Comparison of ENCODE assay signal across 21 cellular contexts in the genomic region with DNA sequence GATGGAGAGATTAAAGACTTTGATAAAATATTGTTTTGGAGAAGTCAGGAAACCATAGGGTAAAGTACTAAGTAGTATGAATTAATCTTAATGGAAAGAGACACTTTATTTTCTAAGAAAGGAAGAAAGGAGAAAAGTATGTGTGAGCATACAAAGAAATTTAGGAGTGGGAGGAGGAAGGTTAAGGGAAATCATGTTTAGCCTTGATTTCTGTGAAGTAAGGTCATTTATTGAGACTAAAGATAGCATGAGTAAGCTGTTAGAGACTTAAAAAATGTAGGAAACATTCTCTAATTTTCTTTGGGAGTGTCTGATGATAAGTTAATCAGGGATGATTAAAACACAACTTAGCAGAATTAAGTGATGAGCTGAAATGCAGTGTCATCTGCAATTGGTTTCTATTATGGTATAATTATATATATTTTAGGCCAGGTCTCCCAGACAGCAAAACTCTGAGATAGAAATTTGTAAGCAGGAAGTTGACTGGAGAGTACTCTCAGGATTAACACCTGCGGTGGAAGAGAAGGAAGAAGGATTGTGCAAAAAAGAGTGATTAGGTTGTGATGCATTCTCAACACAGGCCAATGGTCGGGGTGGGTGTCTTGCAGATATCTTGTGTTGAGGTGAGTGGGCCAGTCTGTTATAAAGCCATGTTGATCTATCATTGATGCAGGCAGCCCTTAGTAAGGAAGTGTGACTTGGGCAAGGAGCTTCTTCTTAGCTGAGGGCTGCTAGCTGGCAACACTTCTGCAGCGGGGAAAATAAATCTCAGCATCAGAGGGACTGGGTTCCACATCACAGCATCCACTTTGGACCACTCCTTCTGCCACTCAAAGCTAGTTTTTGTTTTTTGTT.
DNase-seq lines count a peak whose midpoint lies in the region; ATAC-seq, FAIRE-seq and TF ChIP-seq lines count a peak whose summit lies in the region.
"Had no signal": no experiment of that assay in that cellular context is flagged by ENCODE, and none has a peak within 500 bp of the region (broad histone marks: within the 10 kb centered on the region; RNA-seq: fewer than 3 reads in every experiment).

No MANE protein-coding gene starts in this region.

- no peak overlapping the region for H3K56ac ChIP-seq in IMR-90 (ENCODE audit: extremely low read depth, insufficient read depth, low read length)

- H3K4ac ChIP-seq in IMR-90 (ENCODE audit: low read depth, low read length), result peak overlapping the region; percentile 74

- H3K36me3 ChIP-seq in DND-41 (ENCODE audit: insufficient read depth, low read length) (no peaks in the 10 kb centered on the region), IMR-90 (ENCODE audit: control insufficient read depth, insufficient read depth, low read length) (no peaks in the 10 kb centered on the region), kidney (ENCODE audit: control insufficient read depth in 1 of 2, insufficient read depth in 2 of 2, low read length in 2 of 2) (no peaks in the 10 kb centered on the region), MM.1S (replicated peaks; ENCODE audit: insufficient read depth, low read length) (no peaks in the 10 kb centered on the region)
- H3K36me3 ChIP-seq: right atrium auricular region, tibial nerve had no signal

- TF ChIP-seq CTCF in DND-41 (IDR thresholded peaks at IDR 0.05; ENCODE audit: borderline replicate concordance, extremely low read depth, low read length, poor library complexity, severe bottlenecking) (no peak), IMR-90 (conservative IDR thresholded peaks at IDR 0.05; ENCODE audit: low read depth, low read length) (no peak), kidney (IDR thresholded peaks at IDR 0.05; ENCODE audit: borderline replicate concordance, extremely low read depth, insufficient read depth) (no peak), GM10266 (IDR thresholded peaks at IDR 0.05; ENCODE audit: control insufficient read depth, insufficient read depth, low read depth, missing control alignments) (no peak), MM.1S (IDR thresholded peaks at IDR 0.05; ENCODE audit: low read length) (no peak)

- peak overlapping the region; percentile 77 for H4K5ac ChIP-seq in IMR-90 (ENCODE audit: low read depth, low read length)

- no peak overlapping the region for H3K23ac ChIP-seq in IMR-90 (ENCODE audit: low read depth, low read length)

- H3K9me2 ChIP-seq in MM.1S (replicated peaks; ENCODE audit: insufficient read depth, low read length), result no peaks in the 10 kb centered on the region

- H3K27me3 ChIP-seq in DND-41 (ENCODE audit: insufficient read depth, low read length, poor library complexity) (no peaks in the 10 kb centered on the region), IMR-90 (ENCODE audit: control insufficient read depth, insufficient read depth, low read length) (no peaks in the 10 kb centered on the region), MM.1S (replicated peaks; ENCODE audit: insufficient read depth, low read length) (no peaks in the 10 kb centered on the region)
- H3K27me3 ChIP-seq: right atrium auricular region, tibial nerve had no signal

- no peak for TF ChIP-seq POLR2A in IMR-90 (IDR thresholded peaks at IDR 0.05; ENCODE audit: low read depth, low read length)

- intact Hi-C loops in IMR-90 (cut with micrococcal nuclease), result no loop called here
- intact Hi-C loops in kidney (cut with DNase I), result no loop called here

- POLR2A ChIA-PET in IMR-90 (lab: Charles Lee; ENCODE audit: unreplicated experiment), result no interaction called here

- no peaks in the 10 kb centered on the region for H3K27me3 Mint-ChIP-seq in activated naive CD8-positive, alpha-beta T cell
- H3K27me3 Mint-ChIP-seq: stimulated activated naive B cell treated with anti-CD40 and anti-IgM and Interleukin-4, amounts not matched to agents 10 μg/mL and 1 μg/mL and 100 μg/mL, for 72 hours had no signal

- H3K4me1 ChIP-seq in DND-41 (ENCODE audit: insufficient read depth, low read length) (peaks cover 33% of the 10 kb centered on the region), IMR-90 (ENCODE audit: control insufficient read depth, insufficient read depth, low read length) (peaks cover 8% of the 10 kb centered on the region), kidney (ENCODE audit: control insufficient read depth in 1 of 2, insufficient read depth in 1 of 2, low read depth in 1 of 2, low read length in 2 of 2) (no peaks in the 10 kb centered on the region), MM.1S (ENCODE audit: low read length) (no peaks in the 10 kb centered on the region)
- H3K4me1 ChIP-seq: right atrium auricular region, tibial nerve had no signal

- no peak for TF ChIP-seq RAD21 in IMR-90 (IDR thresholded peaks at IDR 0.05; ENCODE audit: low read length)

- 67% methylated on average over 1 of the region's 3 CpGs; no CpG with 5 or more reads in 1 of the 2 experiments for WGBS in IMR-90 (ENCODE audit: extremely low coverage in 2 of 2, insufficient read length in 1 of 2), 2 experiments

- H2AK5ac ChIP-seq in IMR-90 (ENCODE audit: low read depth, low read length), result peak overlapping the region; percentile 48; the same call in 1 of the 2 replicates

- peak overlapping the region; percentile 61 for H2BK20ac ChIP-seq in IMR-90 (ENCODE audit: low read depth, low read length)

- no peaks in the 10 kb centered on the region for H4K20me1 ChIP-seq in DND-41 (ENCODE audit: insufficient read depth, low read length)
- no peaks in the 10 kb centered on the region for H4K20me1 ChIP-seq in IMR-90 (ENCODE audit: insufficient read depth, low read length)
- no peaks in the 10 kb centered on the region for H4K20me1 ChIP-seq in MM.1S (ENCODE audit: insufficient read depth, low read length)

- peak overlapping the region; percentile 45; the same call in 1 of the 3 replicates for H2BK15ac ChIP-seq in IMR-90 (ENCODE audit: low read depth, low read length)

- H3K9me1 ChIP-seq in IMR-90 (ENCODE audit: insufficient read depth, low read length), result no peaks in the 10 kb centered on the region

- no peaks in the 10 kb centered on the region for H3F3A ChIP-seq in MM.1S (ENCODE audit: insufficient read depth, low read length)

- H3K9me3 ChIP-seq in DND-41 (ENCODE audit: insufficient read depth, low read length, severe bottlenecking), result no peaks in the 10 kb centered on the region
- peaks cover 2% of the 10 kb centered on the region; the same call in 1 of the 2 replicates for H3K9me3 ChIP-seq in IMR-90 (ENCODE audit: control insufficient read depth, insufficient read depth, low read length)
- H3K9me3 ChIP-seq in kidney (ENCODE audit: control insufficient read depth in 1 of 2, low read length in 2 of 2), result no peaks in the 10 kb centered on the region
- no peaks in the 10 kb centered on the region for H3K9me3 ChIP-seq in MM.1S (replicated peaks; ENCODE audit: insufficient read depth, low read length)
- H3K9me3 ChIP-seq: mucosa of descending colon, right atrium auricular region had no signal

- peak overlapping the region; percentile 83 for H4K91ac ChIP-seq in IMR-90 (ENCODE audit: insufficient read depth, low read depth, low read length)

- in situ Hi-C loops in IMR-90 (cut with MboI; ENCODE audit: low sequenced_read_pairs), result no loop called here

- H3K79me2 ChIP-seq in DND-41 (ENCODE audit: insufficient read depth, low read length), result no peaks in the 10 kb centered on the region
- no peaks in the 10 kb centered on the region for H3K79me2 ChIP-seq in MM.1S (ENCODE audit: low read length)

- peak overlapping the region; percentile 96 for H3K18ac ChIP-seq in IMR-90 (ENCODE audit: low read depth, low read length)

- H2AK9ac ChIP-seq in IMR-90 (replicated peaks; ENCODE audit: low read depth, low read length, poor library complexity), result no peak overlapping the region

- peak overlapping the region; percentile 30; the same call in 1 of the 2 replicates for H3K14ac ChIP-seq in IMR-90 (replicated peaks; ENCODE audit: low read depth, low read length)

- H3K27ac ChIP-seq in DND-41 (ENCODE audit: low read length) (peak overlapping the region; percentile 62), IMR-90 (ENCODE audit: insufficient read depth, low read length) (peak overlapping the region; percentile 26), kidney (ENCODE audit: low read depth in 2 of 2, low read length in 2 of 2) (no peak overlapping the region), MM.1S (ENCODE audit: low read length) (no peak overlapping the region)
- H3K27ac ChIP-seq: right atrium auricular region, tibial nerve had no signal

- BruUV-seq in IMR-90 (replicated peaks; lab: Mats Ljungman, UMichigan), result no TSS peak

- ATAC-seq in DND-41 (ENCODE audit: insufficient read depth, low read depth), result peak; percentile 69
- peak; percentile 69 for ATAC-seq in IMR-90 (ENCODE audit: low read depth)
- ATAC-seq: activated CD4-positive, CD25-positive, alpha-beta regulatory T cell treated with anti-CD3 and anti-CD28 coated beads, Interleukin-2, amount 50 U/mL, for 24 hours; CD8-positive, alpha-beta T cell; mucosa of descending colon; stimulated activated naive B cell treated with anti-CD40 and anti-IgM and Interleukin-4, amounts not matched to agents 10 μg/mL and 1 μg/mL and 100 μg/mL, for 72 hours had no signal

- H3K4me2 ChIP-seq in DND-41 (ENCODE audit: insufficient read depth, low read length) (peak overlapping the region; percentile 29), IMR-90 (ENCODE audit: low read depth, low read length) (no peak overlapping the region), MM.1S (ENCODE audit: low read depth, low read length) (no peak overlapping the region)

- H3K9ac ChIP-seq in DND-41 (ENCODE audit: low read depth, low read length), result no peak overlapping the region
- no peak overlapping the region; the same call in 1 of the 2 replicates for H3K9ac ChIP-seq in IMR-90 (ENCODE audit: low read depth, low read length)
- no peak overlapping the region for H3K9ac ChIP-seq in kidney (ENCODE audit: low read length in 2 of 2)
- H3K9ac ChIP-seq in MM.1S (ENCODE audit: low read length), result no peak overlapping the region

- DNase-seq in DND-41, result peak; percentile 33
- DNase-seq in IMR-90, result peak; percentile 16
- no peak for DNase-seq in kidney
- no peak for DNase-seq in GM10266 (ENCODE audit: extremely low spot score)
- no peak for DNase-seq in MM.1S
- DNase-seq in HT-29 (ENCODE audit: low spot score), result no peak
- DNase-seq in activated CD4-positive, alpha-beta T cell treated with anti-CD3 and anti-CD28 coated beads, Interleukin-2, amount 50 U/mL, for 48 hours, result no peak
- DNase-seq: anterior cingulate cortex; CD8-positive, alpha-beta T cell; DMS79; effector CD4-positive, alpha-beta T cell; GOT3; head of caudate nucleus; mucosa of descending colon; NCI-H146; SHP77; stimulated activated naive B cell treated with anti-CD40 and anti-IgM and Interleukin-4, amounts not matched to agents 10 μg/mL and 1 μg/mL and 100 μg/mL, for 72 hours had no signal

- FAIRE-seq in kidney (lab: Jason Lieb, UNC), result peak; percentile 54

- peak overlapping the region; percentile 69 for H2BK5ac ChIP-seq in IMR-90 (ENCODE audit: low read depth, low read length, poor library complexity, severe bottlenecking)

- H2AFZ ChIP-seq in DND-41 (ENCODE audit: low read depth, low read length) (peak overlapping the region; percentile 2; the same call in 1 of the 2 replicates), IMR-90 (replicated peaks; ENCODE audit: low read length, poor library complexity) (peak overlapping the region; percentile 47), MM.1S (ENCODE audit: low read length) (no peak overlapping the region)

- CTCF ChIA-PET in IMR-90 (lab: Yijun Ruan, JAX), result interaction anchor here (0.7 kb wide), 1 partner anchor 1385 kb away, joined by 3 read pairs; no protein-coding TSS in a partner anchor

- H3K4me1 Mint-ChIP-seq in activated naive CD8-positive, alpha-beta T cell (ENCODE audit: low read depth), result peaks cover 18% of the 10 kb centered on the region
- H3K4me1 Mint-ChIP-seq: stimulated activated naive B cell treated with anti-CD40 and anti-IgM and Interleukin-4, amounts not matched to agents 10 μg/mL and 1 μg/mL and 100 μg/mL, for 72 hours had no signal

- H3K9me3 Mint-ChIP-seq in activated naive CD8-positive, alpha-beta T cell (ENCODE audit: low read depth), result no peaks in the 10 kb centered on the region
- H3K9me3 Mint-ChIP-seq: CD8-positive, alpha-beta T cell had no signal

- H3K4me3 ChIP-seq in DND-41 (ENCODE audit: low read depth in 1 of 2, low read length in 2 of 2) (no peak overlapping the region), IMR-90 (ENCODE audit: insufficient read depth, low read depth, low read length) (no peak overlapping the region), kidney (ENCODE audit: low read length in 2 of 2) (no peak overlapping the region), MM.1S (ENCODE audit: low read length) (no peak overlapping the region)
- H3K4me3 ChIP-seq: mucosa of descending colon, right atrium auricular region, tibial nerve had no signal

- peak overlapping the region; percentile 59 to 72; a peak in 3 of 4 replicates for H4K8ac ChIP-seq in IMR-90 (ENCODE audit: low read depth in 2 of 2, low read length in 2 of 2)

- no peaks in the 10 kb centered on the region for H3K79me1 ChIP-seq in IMR-90 (ENCODE audit: low read depth in 1 of 2, low read length in 2 of 2)

- peak overlapping the region; percentile 65 for H3K27ac Mint-ChIP-seq in activated naive CD8-positive, alpha-beta T cell
- H3K27ac Mint-ChIP-seq: CD8-positive, alpha-beta T cell; stimulated activated naive B cell treated with anti-CD40 and anti-IgM and Interleukin-4, amounts not matched to agents 10 μg/mL and 1 μg/mL and 100 μg/mL, for 72 hours had no signal

- dilution Hi-C loops in IMR-90 (cut with HindIII; ENCODE audit: low sequenced_read_pairs, unreplicated experiment), result no loop called here

- H2BK120ac ChIP-seq in IMR-90 (ENCODE audit: low read depth, low read length), result peak overlapping the region; percentile 73

- no peak overlapping the region for H3K4me3 Mint-ChIP-seq in activated naive CD8-positive, alpha-beta T cell
- H3K4me3 Mint-ChIP-seq: CD8-positive, alpha-beta T cell; stimulated activated naive B cell treated with anti-CD40 and anti-IgM and Interleukin-4, amounts not matched to agents 10 μg/mL and 1 μg/mL and 100 μg/mL, for 72 hours had no signal

- peaks cover 4% of the 10 kb centered on the region for H3K36me3 Mint-ChIP-seq in activated naive CD8-positive, alpha-beta T cell
- H3K36me3 Mint-ChIP-seq: CD8-positive, alpha-beta T cell; stimulated activated naive B cell treated with anti-CD40 and anti-IgM and Interleukin-4, amounts not matched to agents 10 μg/mL and 1 μg/mL and 100 μg/mL, for 72 hours had no signal

Comparison
In these comparisons a context has a peak if more than half of its experiments do, and no peak if none do; other contexts are left out.
1. DNase-seq: peak in DND-41 (single experiment) and IMR-90 (single experiment); none in kidney (single experiment), GM10266 (single experiment), MM.1S (single experiment), HT-29 (single experiment) and activated CD4-positive, alpha-beta T cell treated with anti-CD3 and anti-CD28 coated beads, Interleukin-2, amount 50 U/mL, for 48 hours (0 of 2).
2. H3K27ac ChIP-seq: peak in DND-41 (single experiment) and IMR-90 (single experiment); none in kidney (0 of 2) and MM.1S (single experiment).